ENCODE assay signal across 11 cellular contexts in the genomic region with DNA sequence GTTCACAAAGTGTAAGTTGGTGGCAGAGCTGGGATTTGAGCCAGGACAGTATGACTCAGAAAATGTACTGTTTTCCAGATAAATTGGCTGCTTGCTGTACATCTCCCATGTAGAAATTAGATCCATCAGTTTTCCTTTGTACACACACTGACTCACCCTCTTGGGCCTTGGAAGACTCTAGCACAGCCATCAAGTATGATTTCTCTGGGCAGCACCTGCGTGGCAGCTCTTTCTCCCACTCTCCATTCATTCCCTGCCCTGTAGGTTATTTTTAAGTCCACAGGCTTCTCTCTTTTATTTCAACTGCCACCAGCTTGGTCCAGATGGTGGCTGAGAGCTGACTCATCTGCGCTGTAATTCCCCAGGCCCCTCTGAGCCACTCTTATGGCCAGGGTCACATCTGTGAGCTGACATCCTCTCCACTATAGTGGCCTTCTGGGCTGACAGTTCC. TPM values are rescaled to one million over a fixed set of nuclear protein-coding genes. Genes with fewer than 3 reads are reported as not detected.
DNase-seq lines count a peak whose midpoint lies in the region; ATAC-seq and TF ChIP-seq lines count a peak whose summit lies in the region.
"Had no signal": no experiment of that assay in that cellular context is flagged by ENCODE, and none has a peak within 500 bp of the region (broad histone marks: within the 10 kb centered on the region; RNA-seq: fewer than 3 reads in every experiment).

No MANE protein-coding gene starts in this region.

- no peaks in the 10 kb centered on the region for H3K4me1 Mint-ChIP-seq in WTC11
- H3K4me1 Mint-ChIP-seq in stimulated activated naive B cell treated with anti-CD40 and anti-IgM and Interleukin-4, amounts not matched to agents 10 μg/mL and 1 μg/mL and 100 μg/mL, for 72 hours, result no peaks in the 10 kb centered on the region

- no peak overlapping the region for H3K4me3 Mint-ChIP-seq in WTC11
- no peak overlapping the region for H3K4me3 Mint-ChIP-seq in stimulated activated naive B cell treated with anti-CD40 and anti-IgM and Interleukin-4, amounts not matched to agents 10 μg/mL and 1 μg/mL and 100 μg/mL, for 72 hours

- no peak overlapping the region for H3K4me3 ChIP-seq in choroid plexus epithelial cell (ENCODE audit: low read depth, low read length)
- H3K4me3 ChIP-seq: esophagus muscularis mucosa had no signal

- no peaks in the 10 kb centered on the region for H3K36me3 Mint-ChIP-seq in WTC11
- H3K36me3 Mint-ChIP-seq in stimulated activated naive B cell treated with anti-CD40 and anti-IgM and Interleukin-4, amounts not matched to agents 10 μg/mL and 1 μg/mL and 100 μg/mL, for 72 hours, result no peaks in the 10 kb centered on the region

- TF ChIP-seq CTCF in choroid plexus epithelial cell (conservative IDR thresholded peaks at IDR 0.05; ENCODE audit: low read depth, low read length) (no peak), WTC11 (IDR thresholded peaks at IDR 0.05) (no peak)

- H3K9me3 Mint-ChIP-seq in WTC11, result peaks cover 8% of the 10 kb centered on the region
- H3K9me3 Mint-ChIP-seq in stimulated activated naive B cell treated with anti-CD40 and anti-IgM and Interleukin-4, amounts not matched to agents 10 μg/mL and 1 μg/mL and 100 μg/mL, for 72 hours, result no peaks in the 10 kb centered on the region

- POLR2A ChIA-PET in WTC11 (lab: Charles Lee), result no interaction called here

- ATAC-seq in WTC11, result no peak
- ATAC-seq in stimulated activated naive B cell treated with anti-CD40 and anti-IgM and Interleukin-4, amounts not matched to agents 10 μg/mL and 1 μg/mL and 100 μg/mL, for 72 hours (replicated peaks), result no peak
- ATAC-seq: right cardiac atrium had no signal

- CTCF ChIA-PET in WTC11 (lab: Charles Lee), result interaction anchor here (1.2 to 1.4 kb wide), 2 partner anchors 8 to 127 kb away, joined by 4 to 6 read pairs; no protein-coding TSS in a partner anchor

- DNase-seq in DMS153 (lab: John Stamatoyannopoulos, UW) (peak; percentile 37), DMS153 treated with DMSO at 0.1 percent for 48 hours (lab: John Stamatoyannopoulos, UW; ENCODE audit: unreplicated experiment) (no peak), NCI-H524 treated with DMSO at 0.1 percent for 48 hours (lab: John Stamatoyannopoulos, UW) (peak; percentile 89), choroid plexus epithelial cell (ENCODE audit: low read depth) (peak; percentile 69), pons (ENCODE audit: low spot score) (peak; percentile 6), WTC11 (ENCODE audit: low spot score) (no peak)
- no peak for DNase-seq in central memory CD4-positive, alpha-beta T cell
- DNase-seq in stimulated activated naive B cell treated with anti-CD40 and anti-IgM and Interleukin-4, amounts not matched to agents 10 μg/mL and 1 μg/mL and 100 μg/mL, for 72 hours, result no peak
- DNase-seq: right cardiac atrium had no signal

- no peaks in the 10 kb centered on the region for H3K27me3 Mint-ChIP-seq in WTC11 (ENCODE audit: low read depth)
- H3K27me3 Mint-ChIP-seq in stimulated activated naive B cell treated with anti-CD40 and anti-IgM and Interleukin-4, amounts not matched to agents 10 μg/mL and 1 μg/mL and 100 μg/mL, for 72 hours, result peaks cover 4 to 5% of the 10 kb centered on the region in 2 donors

- H3K27ac Mint-ChIP-seq in WTC11, result no peak overlapping the region
- no peak overlapping the region for H3K27ac Mint-ChIP-seq in stimulated activated naive B cell treated with anti-CD40 and anti-IgM and Interleukin-4, amounts not matched to agents 10 μg/mL and 1 μg/mL and 100 μg/mL, for 72 hours

TF ChIP-seq in WTC11, 78 proteins besides CTCF, POLR2A, EP300 and RAD21:
- TF ChIP-seq GTF2I (CRISPR knock-in tag; conservative IDR thresholded peaks at IDR 0.05) (no peak), HMGA2 (CRISPR knock-in tag; IDR thresholded peaks at IDR 0.05) (no peak), GRHL2 (CRISPR knock-in tag; IDR thresholded peaks at IDR 0.05; ENCODE audit: insufficient replicate concordance, severe bottlenecking) (no peak)
- TF ChIP-seq, protein P1, sequence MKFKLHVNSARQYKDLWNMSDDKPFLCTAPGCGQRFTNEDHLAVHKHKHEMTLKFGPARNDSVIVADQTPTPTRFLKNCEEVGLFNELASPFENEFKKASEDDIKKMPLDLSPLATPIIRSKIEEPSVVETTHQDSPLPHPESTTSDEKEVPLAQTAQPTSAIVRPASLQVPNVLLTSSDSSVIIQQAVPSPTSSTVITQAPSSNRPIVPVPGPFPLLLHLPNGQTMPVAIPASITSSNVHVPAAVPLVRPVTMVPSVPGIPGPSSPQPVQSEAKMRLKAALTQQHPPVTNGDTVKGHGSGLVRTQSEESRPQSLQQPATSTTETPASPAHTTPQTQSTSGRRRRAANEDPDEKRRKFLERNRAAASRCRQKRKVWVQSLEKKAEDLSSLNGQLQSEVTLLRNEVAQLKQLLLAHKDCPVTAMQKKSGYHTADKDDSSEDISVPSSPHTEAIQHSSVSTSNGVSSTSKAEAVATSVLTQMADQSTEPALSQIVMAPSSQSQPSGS (CRISPR knock-in tag; IDR thresholded peaks at IDR 0.05; ENCODE audit: borderline replicate concordance, low read depth), result no peak
- TF ChIP-seq, protein P2, sequence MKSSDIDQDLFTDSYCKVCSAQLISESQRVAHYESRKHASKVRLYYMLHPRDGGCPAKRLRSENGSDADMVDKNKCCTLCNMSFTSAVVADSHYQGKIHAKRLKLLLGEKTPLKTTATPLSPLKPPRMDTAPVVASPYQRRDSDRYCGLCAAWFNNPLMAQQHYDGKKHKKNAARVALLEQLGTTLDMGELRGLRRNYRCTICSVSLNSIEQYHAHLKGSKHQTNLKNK (CRISPR knock-in tag; IDR thresholded peaks at IDR 0.05), result no peak
- TF ChIP-seq, protein P3, sequence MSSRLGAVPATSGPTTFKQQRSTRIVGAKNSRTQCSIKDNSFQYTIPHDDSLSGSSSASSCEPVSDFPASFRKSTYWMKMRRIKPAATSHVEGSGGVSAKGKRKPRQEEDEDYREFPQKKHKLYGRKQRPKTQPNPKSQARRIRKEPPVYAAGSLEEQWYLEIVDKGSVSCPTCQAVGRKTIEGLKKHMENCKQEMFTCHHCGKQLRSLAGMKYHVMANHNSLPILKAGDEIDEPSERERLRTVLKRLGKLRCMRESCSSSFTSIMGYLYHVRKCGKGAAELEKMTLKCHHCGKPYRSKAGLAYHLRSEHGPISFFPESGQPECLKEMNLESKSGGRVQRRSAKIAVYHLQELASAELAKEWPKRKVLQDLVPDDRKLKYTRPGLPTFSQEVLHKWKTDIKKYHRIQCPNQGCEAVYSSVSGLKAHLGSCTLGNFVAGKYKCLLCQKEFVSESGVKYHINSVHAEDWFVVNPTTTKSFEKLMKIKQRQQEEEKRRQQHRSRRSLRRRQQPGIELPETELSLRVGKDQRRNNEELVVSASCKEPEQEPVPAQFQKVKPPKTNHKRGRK (CRISPR knock-in tag; IDR thresholded peaks at IDR 0.05; ENCODE audit: borderline replicate concordance), result no peak

RNA-seq across cellular contexts. Expression of a gene that starts 28.3 kb away (rescaled TPM):
- 9.3 to 10.5 TPM (median 10.0 TPM) in 3 replicates for total RNA-seq in WTC11 (2021)
- total RNA-seq: G401 had no signal

Comparison
In these comparisons a context has a peak if more than half of its experiments do, and no peak if none do; other contexts are left out.
1. DNase-seq: peak in DMS153 (single experiment), NCI-H524 treated with DMSO at 0.1 percent for 48 hours (single experiment), choroid plexus epithelial cell (single experiment) and pons (single experiment); none in DMS153 treated with DMSO at 0.1 percent for 48 hours (single experiment), central memory CD4-positive, alpha-beta T cell (single experiment), WTC11 (single experiment) and stimulated activated naive B cell treated with anti-CD40 and anti-IgM and Interleukin-4, amounts not matched to agents 10 μg/mL and 1 μg/mL and 100 μg/mL, for 72 hours (single experiment).